1 cellular context compared by ENCODE assay signal in genomic region chr2:241818229-241818942, GRCh38.
TF ChIP-seq lines count a peak whose summit lies in the region.

No MANE protein-coding gene starts in this region.

TF ChIP-seq in HepG2, 621 proteins besides CTCF, POLR2A, EP300 and RAD21 (continues in another document):
- TF ChIP-seq ASH2L (IDR thresholded peaks at IDR 0.05; ENCODE audit: insufficient read length, low read depth, low read length) (peak; percentile 13), IKZF4 (CRISPR knock-in tag; IDR thresholded peaks at IDR 0.05; ENCODE audit: borderline replicate concordance, low read depth, not compliant biosample characterization) (no peak), TAF15 (IDR thresholded peaks at IDR 0.05; ENCODE audit: low read depth, low read length, poor library complexity, severe bottlenecking) (peak; percentile 26), SRSF1 (optimal IDR thresholded peaks at IDR 0.05; ENCODE audit: low read depth, low read length) (peak; percentile 42), ELF1 (CRISPR knock-in tag; IDR thresholded peaks at IDR 0.05) (no peak), NR3C1 (CRISPR knock-in tag; IDR thresholded peaks at IDR 0.05) (no peak), RBFOX2 (IDR thresholded peaks at IDR 0.05; ENCODE audit: low read depth, low read length) (peak; percentile 49), ZNF790 (CRISPR knock-in tag; IDR thresholded peaks at IDR 0.05; ENCODE audit: borderline replicate concordance) (no peak), SP5 (CRISPR knock-in tag; IDR thresholded peaks at IDR 0.05; ENCODE audit: borderline replicate concordance, low read depth) (no peak), ZBTB7A (CRISPR knock-in tag; IDR thresholded peaks at IDR 0.05) (peak; percentile 55; the same call in 1 of the 2 replicates), KDM5A (IDR thresholded peaks at IDR 0.05; ENCODE audit: borderline replicate concordance, low read length) (no peak), FOXP4 (CRISPR knock-in tag; IDR thresholded peaks at IDR 0.05) (no peak), ZC3H13 (CRISPR knock-in tag; IDR thresholded peaks at IDR 0.05) (peak; percentile 40; the same call in 1 of the 2 replicates), ATF4 (CRISPR knock-in tag; IDR thresholded peaks at IDR 0.05) (no peak), ZNF784 (CRISPR knock-in tag; IDR thresholded peaks at IDR 0.05; ENCODE audit: borderline replicate concordance) (no peak), ZNF512 (CRISPR knock-in tag; IDR thresholded peaks at IDR 0.05) (peak; percentile 22; the same call in 1 of the 2 replicates), RBAK (CRISPR knock-in tag; IDR thresholded peaks at IDR 0.05) (no peak), AGO2 (optimal IDR thresholded peaks at IDR 0.05; ENCODE audit: low read depth, low read length) (peak; percentile 99), ZNF44 (CRISPR knock-in tag; IDR thresholded peaks at IDR 0.05) (no peak), RARG (CRISPR knock-in tag; IDR thresholded peaks at IDR 0.05; ENCODE audit: low read depth) (no peak), ZNF256 (CRISPR knock-in tag; conservative IDR thresholded peaks at IDR 0.05) (0 out of 2 replicates have a peak, but pooled peaks have one; percentile 27), ATF3 (CRISPR knock-in tag; IDR thresholded peaks at IDR 0.05) (no peak), ZNF597 (CRISPR knock-in tag; IDR thresholded peaks at IDR 0.05) (no peak), ZKSCAN1 (IDR thresholded peaks at IDR 0.05; ENCODE audit: low read length) (peak; percentile 60), ZNF143 (CRISPR knock-in tag; IDR thresholded peaks at IDR 0.05) (no peak), WIZ (CRISPR knock-in tag; IDR thresholded peaks at IDR 0.05) (no peak), KMT2B (CRISPR knock-in tag; IDR thresholded peaks at IDR 0.05) (no peak), ZIK1 (CRISPR knock-in tag; IDR thresholded peaks at IDR 0.05; ENCODE audit: borderline replicate concordance, low read depth) (no peak), XRCC5 (optimal IDR thresholded peaks at IDR 0.05; ENCODE audit: low read length) (no peak), ZXDC (CRISPR knock-in tag; IDR thresholded peaks at IDR 0.05) (no peak), CENPX (CRISPR knock-in tag; IDR thresholded peaks at IDR 0.05) (no peak), ZNF367 (CRISPR knock-in tag; IDR thresholded peaks at IDR 0.05; ENCODE audit: borderline replicate concordance) (no peak), MZF1 (CRISPR knock-in tag; IDR thresholded peaks at IDR 0.05; ENCODE audit: borderline replicate concordance) (0 out of 2 replicates have a peak, but pooled peaks have one; percentile 34), ZNF740 (CRISPR knock-in tag; IDR thresholded peaks at IDR 0.05) (peak; percentile 73; the same call in 1 of the 2 replicates), BCL3 (CRISPR knock-in tag; IDR thresholded peaks at IDR 0.05) (no peak; the same call in 1 of the 2 replicates), ARNT (IDR thresholded peaks at IDR 0.05) (no peak), ZSCAN21 (CRISPR knock-in tag; IDR thresholded peaks at IDR 0.05; ENCODE audit: borderline replicate concordance) (no peak), MYNN (CRISPR knock-in tag; IDR thresholded peaks at IDR 0.05; ENCODE audit: low read depth) (0 out of 2 replicates have a peak, but pooled peaks have one; percentile 59), ZNF318 (CRISPR knock-in tag; IDR thresholded peaks at IDR 0.05) (no peak), PRPF4 (IDR thresholded peaks at IDR 0.05; ENCODE audit: low read depth, low read length, poor library complexity, severe bottlenecking) (no peak), BATF2 (CRISPR knock-in tag; IDR thresholded peaks at IDR 0.05) (no peak), MIER3 (CRISPR knock-in tag; IDR thresholded peaks at IDR 0.05; ENCODE audit: borderline replicate concordance) (no peak), ZNF34 (CRISPR knock-in tag; IDR thresholded peaks at IDR 0.05; ENCODE audit: borderline replicate concordance) (no peak)
